1 cellular context compared by ENCODE assay signal in genomic region chr11:62880803-62881578, GRCh38.
TF ChIP-seq lines count a peak whose summit lies in the region.

SLC3A2 (plus strand) TSS chr11:62880896; CDS start chr11:62881024, 128 bp downstream.

TF ChIP-seq in K562, 482 proteins besides CTCF, POLR2A, EP300 and RAD21 (continued from another document and continues in another):
- peak; percentile 79 for TF ChIP-seq SIRT6 (IDR thresholded peaks at IDR 0.05; ENCODE audit: low read depth, low read length)
- no peak; the same call in 1 of the 2 replicates for TF ChIP-seq TOE1 (IDR thresholded peaks at IDR 0.05; ENCODE audit: borderline replicate concordance)
- TF ChIP-seq TOE1 (CRISPR knock-in tag; IDR thresholded peaks at IDR 0.05; ENCODE audit: borderline replicate concordance, low read depth), result peak; percentile 81; the same call in 1 of the 2 replicates
- peak; percentile 85; the same call in 1 of the 2 replicates for TF ChIP-seq ZBTB17 (CRISPR knock-in tag; IDR thresholded peaks at IDR 0.05)
- no peak for TF ChIP-seq BCL6 (CRISPR knock-in tag; IDR thresholded peaks at IDR 0.05)
- peak; percentile 67 for TF ChIP-seq ETS1 (conservative IDR thresholded peaks at IDR 0.05; ENCODE audit: control insufficient read depth, low read depth, low read length)
- TF ChIP-seq SPI1 (IDR thresholded peaks at IDR 0.05; ENCODE audit: borderline replicate concordance, low read depth, low read length), result no peak
- peak; percentile 93; the same call in 1 of the 2 replicates for TF ChIP-seq HBP1 (CRISPR knock-in tag; IDR thresholded peaks at IDR 0.05)
- peak; percentile 62; the same call in 1 of the 2 replicates for TF ChIP-seq ZNF143 (CRISPR knock-in tag; IDR thresholded peaks at IDR 0.05)
- no peak for TF ChIP-seq SLC30A9 (CRISPR knock-in tag; IDR thresholded peaks at IDR 0.05)
- TF ChIP-seq ZKSCAN8 (CRISPR knock-in tag; IDR thresholded peaks at IDR 0.05), result 0 out of 2 replicates have a peak, but pooled peaks have one; percentile 23
- TF ChIP-seq HDAC2 (IDR thresholded peaks at IDR 0.05), result no peak; the same call in 1 of the 2 replicates
- TF ChIP-seq U2AF1 (optimal IDR thresholded peaks at IDR 0.05; ENCODE audit: low read depth, low read length), result peak; percentile 43
- no peak for TF ChIP-seq ZNF274 (IDR thresholded peaks at IDR 0.05; ENCODE audit: borderline replicate concordance, low read depth, low read length)
- TF ChIP-seq ZSCAN29 (IDR thresholded peaks at IDR 0.05), result no peak
- 0 out of 2 replicates have a peak, but pooled peaks have one; percentile 55 for TF ChIP-seq THRB (CRISPR knock-in tag; conservative IDR thresholded peaks at IDR 0.05)
- no peak for TF ChIP-seq ATF3 (IDR thresholded peaks at IDR 0.05)
- peak; percentile 70; the same call in 1 of the 2 replicates for TF ChIP-seq ATF3 (CRISPR knock-in tag; conservative IDR thresholded peaks at IDR 0.05)
- TF ChIP-seq NR2C2 (CRISPR knock-in tag; IDR thresholded peaks at IDR 0.05), result no peak; the same call in 1 of the 2 replicates
- TF ChIP-seq NR2C2 (tag; IDR thresholded peaks at IDR 0.05), result peak; percentile 65; the same call in 1 of the 2 replicates
- TF ChIP-seq KDM5B (IDR thresholded peaks at IDR 0.05; ENCODE audit: insufficient replicate concordance, low read depth, low read length), result peak; percentile 90
- peak; percentile 91 for TF ChIP-seq RBBP5 (IDR thresholded peaks at IDR 0.05; ENCODE audit: borderline replicate concordance, insufficient read depth, low read length, poor library complexity, severe bottlenecking)
- TF ChIP-seq KLF16 (IDR thresholded peaks at IDR 0.05), result no peak
- peak; percentile 76 to 89 for TF ChIP-seq AFF1 (IDR thresholded peaks at IDR 0.05; ENCODE audit: low read depth in 1 of 2, partially characterized antibody in 2 of 2)
- no peak for TF ChIP-seq TCFL5 (CRISPR knock-in tag; conservative IDR thresholded peaks at IDR 0.05)
- TF ChIP-seq MEF2D (tag; conservative IDR thresholded peaks at IDR 0.05; ENCODE audit: low read depth), result peak; percentile 59; the same call in 1 of the 2 replicates
- TF ChIP-seq CBFA2T2 (conservative IDR thresholded peaks at IDR 0.05), result no peak
- TF ChIP-seq PRPF4 (IDR thresholded peaks at IDR 0.05; ENCODE audit: insufficient read depth, low read depth, low read length, poor library complexity, severe bottlenecking), result peak; percentile 96
- TF ChIP-seq GTF2A2 (tag; IDR thresholded peaks at IDR 0.05), result no peak
- TF ChIP-seq THAP7 (CRISPR knock-in tag; IDR thresholded peaks at IDR 0.05), result no peak; the same call in 1 of the 2 replicates
- no peak for TF ChIP-seq TCF7L2 (IDR thresholded peaks at IDR 0.05; ENCODE audit: low read depth, low read length)
- TF ChIP-seq GATA2 (CRISPR knock-in tag; IDR thresholded peaks at IDR 0.05), result no peak
- no peak for TF ChIP-seq ZNF133 (CRISPR knock-in tag; IDR thresholded peaks at IDR 0.05)
- peak in 1 of 2 experiments; percentile 52 for TF ChIP-seq MAZ (CRISPR knock-in tag; conservative IDR thresholded peaks at IDR 0.05 in 1 of 2, IDR thresholded peaks at IDR 0.05 in 1 of 2)
- 0 out of 2 replicates have a peak, but pooled peaks have one; percentile 46 for TF ChIP-seq ZBTB40 (IDR thresholded peaks at IDR 0.05)
- no peak for TF ChIP-seq ZBTB40 (CRISPR knock-in tag; IDR thresholded peaks at IDR 0.05)
- TF ChIP-seq GTF2E2 (tag; IDR thresholded peaks at IDR 0.05), result peak; percentile 52; the same call in 1 of the 2 replicates
- peak; percentile 71; the same call in 1 of the 2 replicates for TF ChIP-seq SRSF3 (IDR thresholded peaks at IDR 0.05; ENCODE audit: insufficient read depth, low read length)
- no peak for TF ChIP-seq ZBTB49 (CRISPR knock-in tag; IDR thresholded peaks at IDR 0.05; ENCODE audit: borderline replicate concordance)
- peak; percentile 90; the same call in 1 of the 2 replicates for TF ChIP-seq RBM14 (IDR thresholded peaks at IDR 0.05; ENCODE audit: borderline replicate concordance, insufficient read depth, low read depth, low read length)
